ENCODE assay signal across 7 cellular contexts in genomic region chr13:78660130-78660857, GRCh38. TPM values are rescaled to one million over a fixed set of nuclear protein-coding genes. Genes with fewer than 3 reads are reported as not detected.
DNase-seq lines count a peak whose midpoint lies in the region; ATAC-seq and TF ChIP-seq lines count a peak whose summit lies in the region.

No MANE protein-coding gene starts in this region.

- H3K4me2 ChIP-seq in MM.1S (ENCODE audit: low read depth, low read length) = peak overlapping the region; percentile 79

- DNase-seq in MM.1S (no peak), aorta (peak in 1 of 2 donors; percentile 32), NCI-H226 (no peak)
- DNase-seq in central memory CD4-positive, alpha-beta T cell = peak; percentile 5

- H3K9ac ChIP-seq in MM.1S (ENCODE audit: low read length) = no peak overlapping the region; the same call in 1 of the 2 replicates

- TF ChIP-seq CTCF in MM.1S (IDR thresholded peaks at IDR 0.05; ENCODE audit: low read length) = no peak

- H3K9me2 ChIP-seq in MM.1S (replicated peaks; ENCODE audit: insufficient read depth, low read length) = no peaks in the 10 kb centered on the region

- H3K27ac ChIP-seq in MM.1S (ENCODE audit: low read length) (no peak overlapping the region), aorta (ENCODE audit: low read depth in 1 of 2, low read length in 2 of 2) (no peak overlapping the region)

- peaks cover 34% of the 10 kb centered on the region for H3K79me2 ChIP-seq in MM.1S (ENCODE audit: low read length)

- peak overlapping the region; percentile 94 for H2AFZ ChIP-seq in MM.1S (ENCODE audit: low read length)

- H3K4me1 ChIP-seq in MM.1S (ENCODE audit: low read length) = peaks cover 13% of the 10 kb centered on the region
- peaks cover 19% of the 10 kb centered on the region for H3K4me1 ChIP-seq in mononuclear cell (ENCODE audit: insufficient read depth, low read length)
- H3K4me1 ChIP-seq in aorta (ENCODE audit: control insufficient read depth in 1 of 2, insufficient read depth in 2 of 2, low read length in 2 of 2) = peaks cover 0 to 2% of the 10 kb centered on the region in 2 donors

- H3K4me3 ChIP-seq in MM.1S (ENCODE audit: low read length) (peak overlapping the region; percentile 99; the same call in 1 of the 2 replicates), mononuclear cell (ENCODE audit: low read length) (peak overlapping the region; percentile 59), aorta (ENCODE audit: low read length in 2 of 2) (peak overlapping the region; percentile 62 to 96)

- no peaks in the 10 kb centered on the region for H3K36me3 ChIP-seq in MM.1S (replicated peaks; ENCODE audit: insufficient read depth, low read length)
- H3K36me3 ChIP-seq in aorta (ENCODE audit: control insufficient read depth in 1 of 2, insufficient read depth in 2 of 2, low read length in 1 of 2) = no peaks in the 10 kb centered on the region

- 31 to 40% methylated on average over 15 of the region's 15 CpGs for WGBS in aorta, 2 donors

- peak; percentile 28 for ATAC-seq in GM19043 (IDR thresholded peaks at IDR 0.05; ENCODE audit: low read depth, unreplicated experiment)
- ATAC-seq in aorta (ENCODE audit: low FRiP score) = no peak
- no peak for ATAC-seq in esophagus mucosa

- H3K9me3 ChIP-seq in MM.1S (replicated peaks; ENCODE audit: insufficient read depth, low read length) (no peaks in the 10 kb centered on the region), mononuclear cell (ENCODE audit: low read depth, low read length) (no peaks in the 10 kb centered on the region), aorta (ENCODE audit: control insufficient read depth, low read length) (no peaks in the 10 kb centered on the region)

- H3F3A ChIP-seq in MM.1S (ENCODE audit: insufficient read depth, low read length) = peaks cover 3% of the 10 kb centered on the region; the same call in 1 of the 2 replicates

- H3K27me3 ChIP-seq in MM.1S (replicated peaks; ENCODE audit: insufficient read depth, low read length) = no peaks in the 10 kb centered on the region
- H3K27me3 ChIP-seq in mononuclear cell (ENCODE audit: insufficient read depth, low read length) = no peaks in the 10 kb centered on the region
- no peaks in the 10 kb centered on the region for H3K27me3 ChIP-seq in aorta (ENCODE audit: control insufficient read depth in 1 of 2, insufficient read depth in 2 of 2, low read length in 1 of 2)

- intact Hi-C loops in aorta (cut with DNase I) = no loop called here

- H4K20me1 ChIP-seq in MM.1S (ENCODE audit: insufficient read depth, low read length) = peaks cover 12% of the 10 kb centered on the region; the same call in 1 of the 2 replicates

RNA-seq across cellular contexts. Expression of gene OBI1, which starts 1.3 kb away (rescaled TPM):
- 7.5 TPM for total RNA-seq in mononuclear cell
- total RNA-seq in aorta = 10 to 100 TPM in 1 of 2 donors, 1 to 10 TPM in 1; 7.9 to 10.7 TPM
- polyA plus RNA-seq in aorta = 1 to 10 TPM; 3.7 to 5.4 TPM
- total RNA-seq in esophagus mucosa = 5.2 TPM

RNA-seq across cellular contexts. Expression of gene POU4F1, which starts 56.9 kb away (rescaled TPM):
- total RNA-seq in mononuclear cell (under 0.01 TPM), aorta (under 1 TPM in 1 of 2 donors, not detected in 1; 0.45 TPM), esophagus mucosa (0.08 TPM)
- polyA plus RNA-seq in aorta = 1 to 10 TPM in 1 of 2 donors, not detected in 1; 2.3 TPM
